1 cellular context compared by ENCODE assay signal in the genomic region with DNA sequence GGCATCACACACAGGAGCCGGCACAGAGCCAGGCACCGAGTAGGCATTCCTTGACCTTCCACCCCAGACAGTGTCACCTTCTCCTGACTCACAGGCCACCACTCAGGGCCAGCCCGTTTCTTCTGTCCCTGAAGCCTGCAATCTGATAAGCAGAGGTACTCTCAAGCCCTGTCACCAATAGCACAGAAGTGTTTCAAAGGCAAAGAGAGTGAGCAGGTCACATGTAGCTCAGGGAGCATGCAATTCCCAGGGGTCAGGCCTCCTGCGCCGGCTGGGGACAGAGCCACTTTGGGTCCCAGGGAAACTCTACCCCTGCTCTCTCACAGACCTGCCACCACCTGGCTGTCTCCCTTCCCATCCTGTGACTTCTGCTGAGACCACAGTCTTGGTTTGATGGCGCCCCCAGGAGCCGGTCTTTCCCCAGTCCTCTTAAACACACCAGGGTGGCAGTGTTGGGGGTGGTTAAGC.
TF ChIP-seq lines count a peak whose summit lies in the region.

No MANE protein-coding gene starts in this region.

TF ChIP-seq in HepG2, 621 proteins besides CTCF, POLR2A, EP300 and RAD21 (continued from another document and continues in another):
- TF ChIP-seq ZBTB34 (CRISPR knock-in tag; IDR thresholded peaks at IDR 0.05) (no peak), GZF1 (CRISPR knock-in tag; IDR thresholded peaks at IDR 0.05) (no peak), ZNF280B (CRISPR knock-in tag; IDR thresholded peaks at IDR 0.05; ENCODE audit: borderline replicate concordance) (0 out of 2 replicates have a peak, but pooled peaks have one; percentile 26), FOXJ3 (CRISPR knock-in tag; IDR thresholded peaks at IDR 0.05; ENCODE audit: borderline replicate concordance) (no peak), ZNF543 (CRISPR knock-in tag; IDR thresholded peaks at IDR 0.05) (peak; percentile 67; the same call in 1 of the 2 replicates), KDM2A (CRISPR knock-in tag; IDR thresholded peaks at IDR 0.05; ENCODE audit: borderline replicate concordance, low read depth) (0 out of 2 replicates have a peak, but pooled peaks have one; percentile 35), ZNF430 (CRISPR knock-in tag; IDR thresholded peaks at IDR 0.05) (0 out of 2 replicates have a peak, but pooled peaks have one; percentile 32), ZMYM4 (CRISPR knock-in tag; IDR thresholded peaks at IDR 0.05) (peak; percentile 40; the same call in 1 of the 2 replicates), MYC (CRISPR knock-in tag; IDR thresholded peaks at IDR 0.05; ENCODE audit: borderline replicate concordance) (peak; percentile 38; the same call in 1 of the 2 replicates), ZSCAN12 (CRISPR knock-in tag; IDR thresholded peaks at IDR 0.05) (0 out of 2 replicates have a peak, but pooled peaks have one; percentile 67), MTF2 (CRISPR knock-in tag; IDR thresholded peaks at IDR 0.05; ENCODE audit: borderline replicate concordance) (no peak), TOE1 (CRISPR knock-in tag; IDR thresholded peaks at IDR 0.05) (no peak), ZFX (CRISPR knock-in tag; IDR thresholded peaks at IDR 0.05; ENCODE audit: low read depth) (peak; percentile 57), ZFY (CRISPR knock-in tag; IDR thresholded peaks at IDR 0.05) (0 out of 2 replicates have a peak, but pooled peaks have one; percentile 21), RNF2 (conservative IDR thresholded peaks at IDR 0.05; ENCODE audit: low read depth) (no peak), ZSCAN30 (CRISPR knock-in tag; IDR thresholded peaks at IDR 0.05) (no peak), ZNF350 (CRISPR knock-in tag; IDR thresholded peaks at IDR 0.05; ENCODE audit: borderline replicate concordance, low read depth) (peak; percentile 66; the same call in 1 of the 2 replicates), PHF20 (CRISPR knock-in tag; IDR thresholded peaks at IDR 0.05) (0 out of 2 replicates have a peak, but pooled peaks have one; percentile 34), MED1 (CRISPR knock-in tag; IDR thresholded peaks at IDR 0.05) (peak; percentile 74), ZNF232 (CRISPR knock-in tag; IDR thresholded peaks at IDR 0.05; ENCODE audit: borderline replicate concordance) (0 out of 2 replicates have a peak, but pooled peaks have one; percentile 25), HOXA5 (CRISPR knock-in tag; IDR thresholded peaks at IDR 0.05) (no peak), ZNF781 (CRISPR knock-in tag; IDR thresholded peaks at IDR 0.05; ENCODE audit: borderline replicate concordance, not compliant biosample characterization) (no peak), HNF1B (CRISPR knock-in tag; IDR thresholded peaks at IDR 0.05) (peak; percentile 70), ZFYVE20 (CRISPR knock-in tag; IDR thresholded peaks at IDR 0.05; ENCODE audit: borderline replicate concordance, low read depth) (no peak), SOX6 (IDR thresholded peaks at IDR 0.05) (no peak), SOX6 (CRISPR knock-in tag; IDR thresholded peaks at IDR 0.05) (peak; percentile 51; the same call in 1 of the 2 replicates), ZNF563 (CRISPR knock-in tag; IDR thresholded peaks at IDR 0.05) (peak; percentile 19; the same call in 1 of the 2 replicates)
- TF ChIP-seq, protein P1, sequence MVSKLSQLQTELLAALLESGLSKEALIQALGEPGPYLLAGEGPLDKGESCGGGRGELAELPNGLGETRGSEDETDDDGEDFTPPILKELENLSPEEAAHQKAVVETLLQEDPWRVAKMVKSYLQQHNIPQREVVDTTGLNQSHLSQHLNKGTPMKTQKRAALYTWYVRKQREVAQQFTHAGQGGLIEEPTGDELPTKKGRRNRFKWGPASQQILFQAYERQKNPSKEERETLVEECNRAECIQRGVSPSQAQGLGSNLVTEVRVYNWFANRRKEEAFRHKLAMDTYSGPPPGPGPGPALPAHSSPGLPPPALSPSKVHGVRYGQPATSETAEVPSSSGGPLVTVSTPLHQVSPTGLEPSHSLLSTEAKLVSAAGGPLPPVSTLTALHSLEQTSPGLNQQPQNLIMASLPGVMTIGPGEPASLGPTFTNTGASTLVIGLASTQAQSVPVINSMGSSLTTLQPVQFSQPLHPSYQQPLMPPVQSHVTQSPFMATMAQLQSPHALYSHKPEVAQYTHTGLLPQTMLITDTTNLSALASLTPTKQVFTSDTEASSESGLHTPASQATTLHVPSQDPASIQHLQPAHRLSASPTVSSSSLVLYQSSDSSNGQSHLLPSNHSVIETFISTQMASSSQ (IDR thresholded peaks at IDR 0.05; ENCODE audit: low read depth) = no peak
- TF ChIP-seq, protein P1 (CRISPR knock-in tag; IDR thresholded peaks at IDR 0.05; ENCODE audit: borderline replicate concordance) = 0 out of 2 replicates have a peak, but pooled peaks have one; percentile 34
- TF ChIP-seq, protein P2, sequence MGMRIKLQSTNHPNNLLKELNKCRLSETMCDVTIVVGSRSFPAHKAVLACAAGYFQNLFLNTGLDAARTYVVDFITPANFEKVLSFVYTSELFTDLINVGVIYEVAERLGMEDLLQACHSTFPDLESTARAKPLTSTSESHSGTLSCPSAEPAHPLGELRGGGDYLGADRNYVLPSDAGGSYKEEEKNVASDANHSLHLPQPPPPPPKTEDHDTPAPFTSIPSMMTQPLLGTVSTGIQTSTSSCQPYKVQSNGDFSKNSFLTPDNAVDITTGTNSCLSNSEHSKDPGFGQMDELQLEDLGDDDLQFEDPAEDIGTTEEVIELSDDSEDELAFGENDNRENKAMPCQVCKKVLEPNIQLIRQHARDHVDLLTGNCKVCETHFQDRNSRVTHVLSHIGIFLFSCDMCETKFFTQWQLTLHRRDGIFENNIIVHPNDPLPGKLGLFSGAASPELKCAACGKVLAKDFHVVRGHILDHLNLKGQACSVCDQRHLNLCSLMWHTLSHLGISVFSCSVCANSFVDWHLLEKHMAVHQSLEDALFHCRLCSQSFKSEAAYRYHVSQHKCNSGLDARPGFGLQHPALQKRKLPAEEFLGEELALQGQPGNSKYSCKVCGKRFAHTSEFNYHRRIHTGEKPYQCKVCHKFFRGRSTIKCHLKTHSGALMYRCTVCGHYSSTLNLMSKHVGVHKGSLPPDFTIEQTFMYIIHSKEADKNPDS (CRISPR knock-in tag; IDR thresholded peaks at IDR 0.05) = no peak
- TF ChIP-seq, protein P3, sequence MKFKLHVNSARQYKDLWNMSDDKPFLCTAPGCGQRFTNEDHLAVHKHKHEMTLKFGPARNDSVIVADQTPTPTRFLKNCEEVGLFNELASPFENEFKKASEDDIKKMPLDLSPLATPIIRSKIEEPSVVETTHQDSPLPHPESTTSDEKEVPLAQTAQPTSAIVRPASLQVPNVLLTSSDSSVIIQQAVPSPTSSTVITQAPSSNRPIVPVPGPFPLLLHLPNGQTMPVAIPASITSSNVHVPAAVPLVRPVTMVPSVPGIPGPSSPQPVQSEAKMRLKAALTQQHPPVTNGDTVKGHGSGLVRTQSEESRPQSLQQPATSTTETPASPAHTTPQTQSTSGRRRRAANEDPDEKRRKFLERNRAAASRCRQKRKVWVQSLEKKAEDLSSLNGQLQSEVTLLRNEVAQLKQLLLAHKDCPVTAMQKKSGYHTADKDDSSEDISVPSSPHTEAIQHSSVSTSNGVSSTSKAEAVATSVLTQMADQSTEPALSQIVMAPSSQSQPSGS (CRISPR knock-in tag; IDR thresholded peaks at IDR 0.05) = no peak
- TF ChIP-seq, protein P4, sequence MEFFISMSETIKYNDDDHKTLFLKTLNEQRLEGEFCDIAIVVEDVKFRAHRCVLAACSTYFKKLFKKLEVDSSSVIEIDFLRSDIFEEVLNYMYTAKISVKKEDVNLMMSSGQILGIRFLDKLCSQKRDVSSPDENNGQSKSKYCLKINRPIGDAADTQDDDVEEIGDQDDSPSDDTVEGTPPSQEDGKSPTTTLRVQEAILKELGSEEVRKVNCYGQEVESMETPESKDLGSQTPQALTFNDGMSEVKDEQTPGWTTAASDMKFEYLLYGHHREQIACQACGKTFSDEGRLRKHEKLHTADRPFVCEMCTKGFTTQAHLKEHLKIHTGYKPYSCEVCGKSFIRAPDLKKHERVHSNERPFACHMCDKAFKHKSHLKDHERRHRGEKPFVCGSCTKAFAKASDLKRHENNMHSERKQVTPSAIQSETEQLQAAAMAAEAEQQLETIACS (CRISPR knock-in tag; IDR thresholded peaks at IDR 0.05) = no peak
- TF ChIP-seq, protein P5, sequence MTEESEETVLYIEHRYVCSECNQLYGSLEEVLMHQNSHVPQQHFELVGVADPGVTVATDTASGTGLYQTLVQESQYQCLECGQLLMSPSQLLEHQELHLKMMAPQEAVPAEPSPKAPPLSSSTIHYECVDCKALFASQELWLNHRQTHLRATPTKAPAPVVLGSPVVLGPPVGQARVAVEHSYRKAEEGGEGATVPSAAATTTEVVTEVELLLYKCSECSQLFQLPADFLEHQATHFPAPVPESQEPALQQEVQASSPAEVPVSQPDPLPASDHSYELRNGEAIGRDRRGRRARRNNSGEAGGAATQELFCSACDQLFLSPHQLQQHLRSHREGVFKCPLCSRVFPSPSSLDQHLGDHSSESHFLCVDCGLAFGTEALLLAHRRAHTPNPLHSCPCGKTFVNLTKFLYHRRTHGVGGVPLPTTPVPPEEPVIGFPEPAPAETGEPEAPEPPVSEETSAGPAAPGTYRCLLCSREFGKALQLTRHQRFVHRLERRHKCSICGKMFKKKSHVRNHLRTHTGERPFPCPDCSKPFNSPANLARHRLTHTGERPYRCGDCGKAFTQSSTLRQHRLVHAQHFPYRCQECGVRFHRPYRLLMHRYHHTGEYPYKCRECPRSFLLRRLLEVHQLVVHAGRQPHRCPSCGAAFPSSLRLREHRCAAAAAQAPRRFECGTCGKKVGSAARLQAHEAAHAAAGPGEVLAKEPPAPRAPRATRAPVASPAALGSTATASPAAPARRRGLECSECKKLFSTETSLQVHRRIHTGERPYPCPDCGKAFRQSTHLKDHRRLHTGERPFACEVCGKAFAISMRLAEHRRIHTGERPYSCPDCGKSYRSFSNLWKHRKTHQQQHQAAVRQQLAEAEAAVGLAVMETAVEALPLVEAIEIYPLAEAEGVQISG (CRISPR knock-in tag; IDR thresholded peaks at IDR 0.05) = peak; percentile 15; the same call in 1 of the 2 replicates
- TF ChIP-seq, protein P6, sequence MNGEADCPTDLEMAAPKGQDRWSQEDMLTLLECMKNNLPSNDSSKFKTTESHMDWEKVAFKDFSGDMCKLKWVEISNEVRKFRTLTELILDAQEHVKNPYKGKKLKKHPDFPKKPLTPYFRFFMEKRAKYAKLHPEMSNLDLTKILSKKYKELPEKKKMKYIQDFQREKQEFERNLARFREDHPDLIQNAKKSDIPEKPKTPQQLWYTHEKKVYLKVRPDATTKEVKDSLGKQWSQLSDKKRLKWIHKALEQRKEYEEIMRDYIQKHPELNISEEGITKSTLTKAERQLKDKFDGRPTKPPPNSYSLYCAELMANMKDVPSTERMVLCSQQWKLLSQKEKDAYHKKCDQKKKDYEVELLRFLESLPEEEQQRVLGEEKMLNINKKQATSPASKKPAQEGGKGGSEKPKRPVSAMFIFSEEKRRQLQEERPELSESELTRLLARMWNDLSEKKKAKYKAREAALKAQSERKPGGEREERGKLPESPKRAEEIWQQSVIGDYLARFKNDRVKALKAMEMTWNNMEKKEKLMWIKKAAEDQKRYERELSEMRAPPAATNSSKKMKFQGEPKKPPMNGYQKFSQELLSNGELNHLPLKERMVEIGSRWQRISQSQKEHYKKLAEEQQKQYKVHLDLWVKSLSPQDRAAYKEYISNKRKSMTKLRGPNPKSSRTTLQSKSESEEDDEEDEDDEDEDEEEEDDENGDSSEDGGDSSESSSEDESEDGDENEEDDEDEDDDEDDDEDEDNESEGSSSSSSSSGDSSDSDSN (CRISPR knock-in tag; IDR thresholded peaks at IDR 0.05) = peak; percentile 49; the same call in 1 of the 2 replicates
- TF ChIP-seq, protein P7, sequence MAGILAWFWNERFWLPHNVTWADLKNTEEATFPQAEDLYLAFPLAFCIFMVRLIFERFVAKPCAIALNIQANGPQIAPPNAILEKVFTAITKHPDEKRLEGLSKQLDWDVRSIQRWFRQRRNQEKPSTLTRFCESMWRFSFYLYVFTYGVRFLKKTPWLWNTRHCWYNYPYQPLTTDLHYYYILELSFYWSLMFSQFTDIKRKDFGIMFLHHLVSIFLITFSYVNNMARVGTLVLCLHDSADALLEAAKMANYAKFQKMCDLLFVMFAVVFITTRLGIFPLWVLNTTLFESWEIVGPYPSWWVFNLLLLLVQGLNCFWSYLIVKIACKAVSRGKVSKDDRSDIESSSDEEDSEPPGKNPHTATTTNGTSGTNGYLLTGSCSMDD (CRISPR knock-in tag; IDR thresholded peaks at IDR 0.05) = no peak
